39 cellular contexts compared by ENCODE assay signal in genomic region chr9:12627091-12627490, GRCh38.
"Had no signal": no experiment of that assay in that cellular context is flagged by ENCODE, and none has a peak within 500 bp of the region (broad histone marks: within the 10 kb centered on the region; RNA-seq: fewer than 3 reads in every experiment).

No MANE protein-coding gene starts in this region.

- H3K27ac Mint-ChIP-seq: activated naive CD4-positive, alpha-beta T cell treated with anti-CD3 and anti-CD28 coated beads for 36 hours; activated naive CD4-positive, alpha-beta T cell treated with anti-CD3 and anti-CD28 coated beads, Interleukin-2, amount 10 ng/mL, durations not matched to agents 7 days and 5 days; activated naive CD4-positive, alpha-beta T cell treated with anti-CD3 and anti-CD28 coated beads, Interleukin-2, amount 50 U/mL, for 24 hours; activated naive CD4-positive, alpha-beta T cell treated with anti-CD3 and anti-CD28 coated beads, Interleukin-2, amount 50 U/mL, for 72 hours; activated naive CD8-positive, alpha-beta T cell; activated naive CD8-positive, alpha-beta T cell treated with anti-CD3 and anti-CD28 coated beads for 36 hours; activated naive CD8-positive, alpha-beta T cell treated with anti-CD3 and anti-CD28 coated beads, Interleukin-2, amount 10 ng/mL, durations not matched to agents 7 days and 5 days; activated naive CD8-positive, alpha-beta T cell treated with anti-CD3 and anti-CD28 coated beads, Interleukin-2, amount 50 U/mL, for 24 hours; activated T-cell treated with anti-CD3 and anti-CD28 coated beads, Interleukin-2, amount 50 U/mL, for 24 hours; activated T-cell treated with anti-CD3 and anti-CD28 coated beads, Interleukin-2, amount 50 U/mL, for 72 hours; activated T-helper 1 cell treated with anti-CD3 and anti-CD28 coated beads, Interleukin-12 subunit alpha, Interleukin-12 subunit beta, Interleukin-2, Interleukin-4 antibody, amounts not matched to agents 30 ng/mL and 10 ng/mL and 1 ng/mL, durations not matched to agents 14 hours and 24 hours and 36 hours; activated T-helper 17 cell treated with anti-CD3 and anti-CD28 coated beads, Interleukin-2, amount 50 U/mL, for 72 hours; activated T-helper 2 cell treated with anti-CD3 and anti-CD28 coated beads, Interferon-gamma antibody, Interleukin-2, Interleukin-4, amounts not matched to agents 10 μg/mL and 5 μg/mL and 100 μg/mL, durations not matched to agents 14 hours and 24 hours and 36 hours; brain had no signal

- DNase-seq: activated effector memory CD4-positive, alpha-beta T cell treated with Interleukin-2 at 50 U/mL for 16 hours; activated gamma-delta T cell; activated gamma-delta T cell treated with Interleukin-2 at 50 U/mL for 16 hours; activated naive CD4-positive, alpha-beta T cell; activated naive CD4-positive, alpha-beta T cell treated with anti-CD3 and anti-CD28 coated beads for 36 hours; activated naive CD4-positive, alpha-beta T cell treated with anti-CD3 and anti-CD28 coated beads, Interleukin-2, amount 10 ng/mL, durations not matched to agents 7 days and 5 days; activated naive CD4-positive, alpha-beta T cell treated with anti-CD3 and anti-CD28 coated beads, Interleukin-2, amount 50 U/mL, for 16 hours; activated naive CD4-positive, alpha-beta T cell treated with Interleukin-2 at 50 U/mL for 16 hours; activated naive CD8-positive, alpha-beta T cell treated with anti-CD3 and anti-CD28 coated beads for 36 hours; activated naive CD8-positive, alpha-beta T cell treated with anti-CD3 and anti-CD28 coated beads, Interleukin-2, amount 10 ng/mL, durations not matched to agents 7 days and 5 days; activated naive CD8-positive, alpha-beta T cell treated with anti-CD3 and anti-CD28 coated beads, Interleukin-2, amount 50 U/mL, for 24 hours; activated T-cell treated with anti-CD3 and anti-CD28 coated beads, Interleukin-2, amount 50 U/mL, for 1 hour; activated T-cell treated with anti-CD3 and anti-CD28 coated beads, Interleukin-2, amount 50 U/mL, for 24 hours; activated T-cell treated with anti-CD3 and anti-CD28 coated beads, Interleukin-2, amount 50 U/mL, for 4 hours; activated T-cell treated with anti-CD3 and anti-CD28 coated beads, Interleukin-2, amount 50 U/mL, for 48 hours; activated T-cell treated with anti-CD3 and anti-CD28 coated beads, Interleukin-2, amount 50 U/mL, for 72 hours; adrenal gland; amniotic stem cell; amygdala; anterior cingulate cortex; aorta; body of pancreas; brain microvascular endothelial cell; caudate nucleus; central memory CD4-positive, alpha-beta T cell; cerebellar nuclear complex had no signal

- FAIRE-seq: astrocyte, bronchial epithelial cell had no signal

- H3K27me3 Mint-ChIP-seq: activated naive CD4-positive, alpha-beta T cell treated with anti-CD3 and anti-CD28 coated beads, Interleukin-2, amount 10 ng/mL, durations not matched to agents 7 days and 5 days; activated naive CD4-positive, alpha-beta T cell treated with anti-CD3 and anti-CD28 coated beads, Interleukin-2, amount 50 U/mL, for 24 hours; activated naive CD8-positive, alpha-beta T cell; activated naive CD8-positive, alpha-beta T cell treated with anti-CD3 and anti-CD28 coated beads for 36 hours; activated naive CD8-positive, alpha-beta T cell treated with anti-CD3 and anti-CD28 coated beads, Interleukin-2, amount 10 ng/mL, durations not matched to agents 7 days and 5 days; activated naive CD8-positive, alpha-beta T cell treated with anti-CD3 and anti-CD28 coated beads, Interleukin-2, amount 50 U/mL, for 24 hours; activated T-cell treated with anti-CD3 and anti-CD28 coated beads, Interleukin-2, amount 50 U/mL, for 24 hours; activated T-helper 17 cell treated with anti-CD3 and anti-CD28 coated beads, Interleukin-2, amount 50 U/mL, for 72 hours; central memory CD8-positive, alpha-beta T cell had no signal

- H3K9me3 ChIP-seq: adrenal gland, ascending aorta, body of pancreas, breast epithelium had no signal

- H3K4me3 Mint-ChIP-seq: activated naive CD4-positive, alpha-beta T cell treated with anti-CD3 and anti-CD28 coated beads for 36 hours; activated naive CD4-positive, alpha-beta T cell treated with anti-CD3 and anti-CD28 coated beads, Interleukin-2, amount 10 ng/mL, durations not matched to agents 7 days and 5 days; activated naive CD4-positive, alpha-beta T cell treated with anti-CD3 and anti-CD28 coated beads, Interleukin-2, amount 50 U/mL, for 24 hours; activated naive CD8-positive, alpha-beta T cell; activated naive CD8-positive, alpha-beta T cell treated with anti-CD3 and anti-CD28 coated beads for 36 hours; activated naive CD8-positive, alpha-beta T cell treated with anti-CD3 and anti-CD28 coated beads, Interleukin-2, amount 10 ng/mL, durations not matched to agents 7 days and 5 days; activated naive CD8-positive, alpha-beta T cell treated with anti-CD3 and anti-CD28 coated beads, Interleukin-2, amount 50 U/mL, for 24 hours; activated T-cell treated with anti-CD3 and anti-CD28 coated beads, Interleukin-2, amount 50 U/mL, for 24 hours; activated T-cell treated with anti-CD3 and anti-CD28 coated beads, Interleukin-2, amount 50 U/mL, for 4 hours; activated T-cell treated with anti-CD3 and anti-CD28 coated beads, Interleukin-2, amount 50 U/mL, for 72 hours; activated T-helper 1 cell treated with anti-CD3 and anti-CD28 coated beads, Interleukin-12 subunit alpha, Interleukin-12 subunit beta, Interleukin-2, Interleukin-4 antibody, amounts not matched to agents 30 ng/mL and 10 ng/mL and 1 ng/mL, durations not matched to agents 14 hours and 24 hours and 36 hours; activated T-helper 17 cell treated with anti-CD3 and anti-CD28 coated beads, Interleukin-2, amount 50 U/mL, for 72 hours; brain; central memory CD8-positive, alpha-beta T cell had no signal

- H3K4me1 Mint-ChIP-seq: activated naive CD4-positive, alpha-beta T cell treated with anti-CD3 and anti-CD28 coated beads, Interleukin-2, amount 10 ng/mL, durations not matched to agents 7 days and 5 days; activated naive CD4-positive, alpha-beta T cell treated with anti-CD3 and anti-CD28 coated beads, Interleukin-2, amount 50 U/mL, for 24 hours; activated naive CD8-positive, alpha-beta T cell treated with anti-CD3 and anti-CD28 coated beads for 36 hours; activated naive CD8-positive, alpha-beta T cell treated with anti-CD3 and anti-CD28 coated beads, Interleukin-2, amount 10 ng/mL, durations not matched to agents 7 days and 5 days; activated naive CD8-positive, alpha-beta T cell treated with anti-CD3 and anti-CD28 coated beads, Interleukin-2, amount 50 U/mL, for 24 hours; activated T-helper 17 cell treated with anti-CD3 and anti-CD28 coated beads, Interleukin-2, amount 50 U/mL, for 72 hours; central memory CD8-positive, alpha-beta T cell had no signal

- H3K9me3 Mint-ChIP-seq: activated naive CD4-positive, alpha-beta T cell treated with anti-CD3 and anti-CD28 coated beads, Interleukin-2, amount 50 U/mL, for 24 hours; activated T-helper 1 cell treated with anti-CD3 and anti-CD28 coated beads, Interleukin-12 subunit alpha, Interleukin-12 subunit beta, Interleukin-2, Interleukin-4 antibody, amounts not matched to agents 30 ng/mL and 10 ng/mL and 1 ng/mL, durations not matched to agents 14 hours and 24 hours and 36 hours; brain had no signal

- H3K4me1 ChIP-seq: adrenal gland, ascending aorta, body of pancreas, breast epithelium had no signal

- H3K27me3 ChIP-seq: adrenal gland, ascending aorta, body of pancreas, brain microvascular endothelial cell, breast epithelium, cardiac muscle cell had no signal

- H3K36me3 Mint-ChIP-seq: activated naive CD4-positive, alpha-beta T cell treated with anti-CD3 and anti-CD28 coated beads, Interleukin-2, amount 10 ng/mL, durations not matched to agents 7 days and 5 days; activated naive CD4-positive, alpha-beta T cell treated with anti-CD3 and anti-CD28 coated beads, Interleukin-2, amount 50 U/mL, for 24 hours; activated naive CD4-positive, alpha-beta T cell treated with anti-CD3 and anti-CD28 coated beads, Interleukin-2, amount 50 U/mL, for 72 hours; activated naive CD8-positive, alpha-beta T cell; activated naive CD8-positive, alpha-beta T cell treated with anti-CD3 and anti-CD28 coated beads for 36 hours; activated naive CD8-positive, alpha-beta T cell treated with anti-CD3 and anti-CD28 coated beads, Interleukin-2, amount 10 ng/mL, durations not matched to agents 7 days and 5 days; brain had no signal

- H3K4me3 ChIP-seq: adrenal gland, ascending aorta, body of pancreas, breast epithelium, cardiac muscle cell had no signal

- H3K36me3 ChIP-seq: adrenal gland, ascending aorta, brain microvascular endothelial cell, breast epithelium, cardiac muscle cell had no signal
